In genomic region chr19:17835182-17836006, GRCh38 we compare ENCODE assay signal across 19 cellular contexts. TPM values are rescaled to one million over a fixed set of nuclear protein-coding genes. Genes with fewer than 3 reads are reported as not detected.
DNase-seq lines count a peak whose midpoint lies in the region; ATAC-seq, FAIRE-seq and TF ChIP-seq lines count a peak whose summit lies in the region.
"Had no signal": no experiment of that assay in that cellular context is flagged by ENCODE, and none has a peak within 500 bp of the region (broad histone marks: within the 10 kb centered on the region; RNA-seq: fewer than 3 reads in every experiment).

No MANE protein-coding gene starts in this region.

- H3K27me3 ChIP-seq in osteoblast (ENCODE audit: insufficient read depth, low read length), result no peaks in the 10 kb centered on the region
- H3K27me3 ChIP-seq in prostate gland (replicated peaks; ENCODE audit: insufficient read depth), result no peaks in the 10 kb centered on the region
- H3K27me3 ChIP-seq in pancreas, result no peaks in the 10 kb centered on the region
- H3K27me3 ChIP-seq: ascending aorta, colonic mucosa had no signal

- WGBS in prostate gland, result 71% methylated on average over 8 of the region's 8 CpGs
- WGBS in pancreas, 2 donors, result 54 to 63% methylated on average over 8 of the region's 8 CpGs

- H3K79me2 ChIP-seq in osteoblast (ENCODE audit: insufficient read depth, low read length), result no peaks in the 10 kb centered on the region

- peaks cover 74% of the 10 kb centered on the region for H3K36me3 Mint-ChIP-seq in activated naive CD4-positive, alpha-beta T cell treated with anti-CD3 and anti-CD28 coated beads for 36 hours (ENCODE audit: low read depth)

- ATAC-seq in HG03159 (IDR thresholded peaks at IDR 0.05; ENCODE audit: unreplicated experiment) (no peak), pancreas (no peak)

- intact Hi-C loops in activated naive CD4-positive, alpha-beta T cell treated with anti-CD3 and anti-CD28 coated beads for 36 hours (cut with micrococcal nuclease), result no loop called here
- intact Hi-C loops in prostate gland (cut with DNase I), result no loop called here
- intact Hi-C loops in pancreas (cut with DNase I), result no loop called here

- H2AFZ ChIP-seq in osteoblast (ENCODE audit: low read length), result no peak overlapping the region
- H2AFZ ChIP-seq: PC-9 had no signal

- H3K9me3 ChIP-seq in osteoblast (ENCODE audit: low read depth, low read length) (no peaks in the 10 kb centered on the region), prostate gland (no peaks in the 10 kb centered on the region), pancreas (no peaks in the 10 kb centered on the region)
- H3K9me3 ChIP-seq: ascending aorta, colonic mucosa, tibial artery had no signal

- no peak for DNase-seq in activated naive CD4-positive, alpha-beta T cell treated with anti-CD3 and anti-CD28 coated beads for 36 hours
- DNase-seq in activated naive CD4-positive, alpha-beta T cell treated with Interleukin-2 at 50 U/mL for 16 hours, result no peak
- peak; percentile 32 for DNase-seq in NB4 (ENCODE audit: low read depth)
- peak; percentile 16 to 67 for DNase-seq in cardiac fibroblast (ENCODE audit: low read depth in 2 of 2)
- peak; percentile 84 for DNase-seq in osteoblast (ENCODE audit: insufficient read length, low spot score, missing footprints)
- no peak for DNase-seq in prostate gland (ENCODE audit: low spot score)
- no peak for DNase-seq in pancreas
- DNase-seq: activated CD4-positive, CD25-positive, alpha-beta regulatory T cell; colonic mucosa; EL; NCI-H226; PC-9; stimulated activated CD4-positive, alpha-beta T cell treated with anti-CD3 and anti-CD28 coated beads, Interleukin-2, amount 100 ng/mL, for 48 hours; tibial artery had no signal

- CTCF ChIA-PET in activated naive CD4-positive, alpha-beta T cell treated with anti-CD3 and anti-CD28 coated beads for 36 hours (lab: Charles Lee), result interaction anchor here (1.6 kb wide), 1 partner anchor 17 kb away, joined by 4 read pairs; no protein-coding TSS in a partner anchor

- no peak overlapping the region for H3K4me3 Mint-ChIP-seq in activated naive CD4-positive, alpha-beta T cell treated with anti-CD3 and anti-CD28 coated beads for 36 hours

- no peak for TF ChIP-seq POLR2A in NB4 (IDR thresholded peaks at IDR 0.05; ENCODE audit: extremely low read depth, insufficient read length)
- TF ChIP-seq POLR2A in prostate gland (IDR thresholded peaks at IDR 0.05), result no peak

- FAIRE-seq in pancreas (lab: Jason Lieb, UNC), result no peak
- FAIRE-seq: islet of Langerhans, K562 had no signal

- H3K36me3 ChIP-seq in osteoblast (ENCODE audit: insufficient read depth, low read length) (no peaks in the 10 kb centered on the region), prostate gland (no peaks in the 10 kb centered on the region), pancreas (no peaks in the 10 kb centered on the region)
- H3K36me3 ChIP-seq: ascending aorta, colonic mucosa, tibial artery had no signal

- H3K4me1 ChIP-seq in osteoblast (ENCODE audit: insufficient read depth, low read length) (no peaks in the 10 kb centered on the region), prostate gland (replicated peaks) (no peaks in the 10 kb centered on the region), pancreas (no peaks in the 10 kb centered on the region)
- H3K4me1 ChIP-seq: ascending aorta, colonic mucosa had no signal

- H3K27me3 Mint-ChIP-seq in activated naive CD4-positive, alpha-beta T cell treated with anti-CD3 and anti-CD28 coated beads for 36 hours (ENCODE audit: low read depth), result no peaks in the 10 kb centered on the region

- no peak overlapping the region for H3K4me2 ChIP-seq in osteoblast (ENCODE audit: insufficient read depth, low read length)
- H3K4me2 ChIP-seq: PC-9 had no signal

- TF ChIP-seq CTCF in NB4 (IDR thresholded peaks at IDR 0.05; ENCODE audit: low read depth, low read length) (no peak), cardiac fibroblast (IDR thresholded peaks at IDR 0.05; ENCODE audit: low read depth, low read length) (no peak), osteoblast (IDR thresholded peaks at IDR 0.05; ENCODE audit: extremely low read depth, low read depth, low read length) (no peak), prostate gland (IDR thresholded peaks at IDR 0.05) (no peak), pancreas (IDR thresholded peaks at IDR 0.05) (no peak)

- peaks cover 12% of the 10 kb centered on the region for H3K4me1 Mint-ChIP-seq in activated naive CD4-positive, alpha-beta T cell treated with anti-CD3 and anti-CD28 coated beads for 36 hours (ENCODE audit: low read depth)

- H3K27ac ChIP-seq in osteoblast (ENCODE audit: low read depth, low read length), result no peak overlapping the region
- H3K27ac ChIP-seq in prostate gland, result no peak overlapping the region
- H3K27ac ChIP-seq in pancreas, result no peak overlapping the region
- H3K27ac ChIP-seq: ascending aorta, colonic mucosa, PC-9, tibial artery had no signal

- no peaks in the 10 kb centered on the region for H4K20me1 ChIP-seq in osteoblast (ENCODE audit: insufficient read depth, low read length)

- H3K4me3 ChIP-seq in NB4 (ENCODE audit: low read depth, low read length), result no peak overlapping the region
- no peak overlapping the region for H3K4me3 ChIP-seq in cardiac fibroblast (replicated peaks in 1 of 2; ENCODE audit: low read depth in 2 of 2, low read length in 2 of 2)
- no peak overlapping the region for H3K4me3 ChIP-seq in osteoblast (ENCODE audit: insufficient read depth, low read length)
- no peak overlapping the region for H3K4me3 ChIP-seq in prostate gland
- no peak overlapping the region for H3K4me3 ChIP-seq in pancreas
- H3K4me3 ChIP-seq: ascending aorta, colonic mucosa, K562, PC-9, tibial artery had no signal

- peaks cover 3% of the 10 kb centered on the region for H3K9me3 Mint-ChIP-seq in activated naive CD4-positive, alpha-beta T cell treated with anti-CD3 and anti-CD28 coated beads for 36 hours

- H3K27ac Mint-ChIP-seq in activated naive CD4-positive, alpha-beta T cell treated with anti-CD3 and anti-CD28 coated beads for 36 hours, result peak overlapping the region; percentile 78

RNA-seq across cellular contexts. Expression of gene JAK3, which starts 12.4 kb away (rescaled TPM):
- 100 to 1,000 TPM; 231 to 235 TPM for total RNA-seq in activated naive CD4-positive, alpha-beta T cell treated with anti-CD3 and anti-CD28 coated beads for 36 hours
- total RNA-seq in osteoblast (1.8 and 2.4 TPM in 2 replicates), prostate gland (10 to 100 TPM in 1 of 2 donors, 1 to 10 TPM in 1; 1.5 to 10.1 TPM), pancreas (1 to 10 TPM; 1.1 to 6.6 (median 1.7) TPM)
- polyA plus RNA-seq in pancreas, result 1 to 10 TPM; 2.9 to 4.3 TPM

RNA-seq across cellular contexts. Expression of gene INSL3, which starts 14.1 kb away (rescaled TPM):
- 1 to 10 TPM; 5.7 to 5.9 TPM for total RNA-seq in activated naive CD4-positive, alpha-beta T cell treated with anti-CD3 and anti-CD28 coated beads for 36 hours
- total RNA-seq in osteoblast (not detected in 2 replicates), prostate gland (100 to 1,000 TPM in 1 of 2 donors, not detected in 1; 117 TPM), pancreas (not detected)
- polyA plus RNA-seq in pancreas, result not detected
- total RNA-seq: ascending aorta, colonic mucosa, K562 had no signal
- polyA plus RNA-seq: K562 had no signal

RNA-seq across cellular contexts. Expression of gene RPL18A, which starts 24.3 kb away (rescaled TPM):
- 1,000 to 10,000 TPM; 4,021 to 4,160 TPM for total RNA-seq in activated naive CD4-positive, alpha-beta T cell treated with anti-CD3 and anti-CD28 coated beads for 36 hours
- total RNA-seq in osteoblast, result 786 and 869 TPM in 2 replicates
- 1,000 to 10,000 TPM; 1,351 to 1,892 TPM for total RNA-seq in prostate gland
- 1,000 to 10,000 TPM; 1,116 to 2,379 (median 1,559) TPM for total RNA-seq in pancreas
- polyA plus RNA-seq in pancreas, result 1,000 to 10,000 TPM; 1,339 to 1,436 TPM

RNA-seq across cellular contexts. Expression of gene SLC5A5, which starts 36.4 kb away (rescaled TPM):
- total RNA-seq in activated naive CD4-positive, alpha-beta T cell treated with anti-CD3 and anti-CD28 coated beads for 36 hours, result 1 to 10 TPM; 1.1 to 1.2 TPM
- total RNA-seq in osteoblast (under 0.01 TPM in 2 replicates), prostate gland (1 to 10 TPM in 1 of 2 donors, not detected in 1; 1.2 TPM), pancreas (under 1 TPM in 1 of 6 donors, not detected in 5; 0.16 TPM)
- polyA plus RNA-seq in pancreas, result under 1 TPM in 1 of 2 donors, not detected in 1; 0.02 TPM
- total RNA-seq: ascending aorta, colonic mucosa, PC-9 had no signal
- polyA plus RNA-seq: BJ had no signal

RNA-seq across cellular contexts. Expression of gene B3GNT3, which starts 40.5 kb away (rescaled TPM):
- under 1 TPM; 0.17 to 0.19 TPM for total RNA-seq in activated naive CD4-positive, alpha-beta T cell treated with anti-CD3 and anti-CD28 coated beads for 36 hours
- total RNA-seq in osteoblast (not detected in 2 replicates), prostate gland (10 to 100 TPM in 1 of 2 donors, 1 to 10 TPM in 1; 5.2 to 11.9 TPM), pancreas (1 to 10 TPM; 2.1 to 6.0 (median 3.9) TPM)
- polyA plus RNA-seq in pancreas, result 1 to 10 TPM; 1.7 to 2.6 TPM
- polyA plus RNA-seq: BJ had no signal

Comparison
In these comparisons a context has a peak if more than half of its experiments do, and no peak if none do; other contexts are left out.
1. DNase-seq: peak in NB4 (single experiment), cardiac fibroblast (2 of 2) and osteoblast (single experiment); none in activated naive CD4-positive, alpha-beta T cell treated with anti-CD3 and anti-CD28 coated beads for 36 hours (single experiment), activated naive CD4-positive, alpha-beta T cell treated with Interleukin-2 at 50 U/mL for 16 hours (single experiment), prostate gland (single experiment) and pancreas (0 of 6).
2. RNA of gene JAK3, which starts 12.4 kb away (total RNA-seq): 231 to 235 TPM in activated naive CD4-positive, alpha-beta T cell treated with anti-CD3 and anti-CD28 coated beads for 36 hours; 1.5 to 10.1 TPM in prostate gland, 1.1 to 6.6 TPM in pancreas and 1.8 to 2.4 TPM in osteoblast; every median in the first group is over 10 times any median in the second.